23 cellular contexts compared by ENCODE assay signal in genomic region chr6:3603443-3604130, GRCh38.
DNase-seq lines count a peak whose midpoint lies in the region; ATAC-seq and TF ChIP-seq lines count a peak whose summit lies in the region.
"Had no signal": no experiment of that assay in that cellular context is flagged by ENCODE, and none has a peak within 500 bp of the region (broad histone marks: within the 10 kb centered on the region; RNA-seq: fewer than 3 reads in every experiment).

No MANE protein-coding gene starts in this region.

- H3K27me3 ChIP-seq in RWPE2 (ENCODE audit: insufficient read depth, poor library complexity, severe bottlenecking) (no peaks in the 10 kb centered on the region), thymus (ENCODE audit: control insufficient read depth, insufficient read depth) (no peaks in the 10 kb centered on the region), left lung (no peaks in the 10 kb centered on the region)
- H3K27me3 ChIP-seq: SJCRH30, uterus had no signal

- H3K4me3 ChIP-seq in RWPE2 (ENCODE audit: severe bottlenecking) = no peak overlapping the region
- no peak overlapping the region for H3K4me3 ChIP-seq in epithelial cell of esophagus (ENCODE audit: low read length)
- no peak overlapping the region for H3K4me3 ChIP-seq in thymus (ENCODE audit: low read length)
- H3K4me3 ChIP-seq in left lung = no peak overlapping the region
- H3K4me3 ChIP-seq: SJCRH30, uterus had no signal

- no peaks in the 10 kb centered on the region for H3K36me3 Mint-ChIP-seq in activated naive CD8-positive, alpha-beta T cell treated with anti-CD3 and anti-CD28 coated beads, Interleukin-2, amount 10 ng/mL, durations not matched to agents 7 days and 5 days
- H3K36me3 Mint-ChIP-seq in activated naive CD8-positive, alpha-beta T cell treated with anti-CD3 and anti-CD28 coated beads for 36 hours = peaks cover 8% of the 10 kb centered on the region

- H3K4me3 Mint-ChIP-seq in activated naive CD8-positive, alpha-beta T cell treated with anti-CD3 and anti-CD28 coated beads, Interleukin-2, amount 10 ng/mL, durations not matched to agents 7 days and 5 days = no peak overlapping the region
- no peak overlapping the region for H3K4me3 Mint-ChIP-seq in activated naive CD8-positive, alpha-beta T cell treated with anti-CD3 and anti-CD28 coated beads for 36 hours
- H3K4me3 Mint-ChIP-seq: activated T-cell treated with anti-CD3 and anti-CD28 coated beads, Interleukin-2, amount 50 U/mL, for 24 hours; T-helper 1 cell treated with Interleukin-12 subunit alpha and Interleukin-12 subunit beta and Interleukin-4 antibody, amounts not matched to agents 30 μg/mL and 1 μg/mL, for 36 hours had no signal

- H3K27ac Mint-ChIP-seq in activated naive CD8-positive, alpha-beta T cell treated with anti-CD3 and anti-CD28 coated beads, Interleukin-2, amount 10 ng/mL, durations not matched to agents 7 days and 5 days = peak overlapping the region; percentile 17
- H3K27ac Mint-ChIP-seq in activated naive CD8-positive, alpha-beta T cell treated with anti-CD3 and anti-CD28 coated beads for 36 hours = no peak overlapping the region
- H3K27ac Mint-ChIP-seq: activated T-cell treated with anti-CD3 and anti-CD28 coated beads, Interleukin-2, amount 50 U/mL, for 24 hours; T-helper 1 cell treated with Interleukin-12 subunit alpha and Interleukin-12 subunit beta and Interleukin-4 antibody, amounts not matched to agents 30 μg/mL and 1 μg/mL, for 36 hours had no signal

- no peak for TF ChIP-seq CTCF in RWPE2 (IDR thresholded peaks at IDR 0.05; ENCODE audit: poor library complexity, severe bottlenecking)
- no peak for TF ChIP-seq CTCF in epithelial cell of esophagus (IDR thresholded peaks at IDR 0.05; ENCODE audit: insufficient read depth, low read depth, low read length, missing control alignments)
- TF ChIP-seq CTCF in left lung (IDR thresholded peaks at IDR 0.05) = no peak

- peaks cover 7% of the 10 kb centered on the region for H3K4me1 ChIP-seq in RWPE2 (ENCODE audit: insufficient read depth, poor library complexity, severe bottlenecking)
- H3K4me1 ChIP-seq in thymus (ENCODE audit: control insufficient read depth, insufficient read depth, low read length) = peaks cover 12% of the 10 kb centered on the region
- H3K4me1 ChIP-seq in left lung = no peaks in the 10 kb centered on the region
- H3K4me1 ChIP-seq: SJCRH30, uterus had no signal

- DNase-seq in activated naive CD8-positive, alpha-beta T cell treated with anti-CD3 and anti-CD28 coated beads, Interleukin-2, amount 10 ng/mL, durations not matched to agents 7 days and 5 days = no peak
- DNase-seq in activated naive CD8-positive, alpha-beta T cell treated with anti-CD3 and anti-CD28 coated beads for 36 hours = no peak
- no peak for DNase-seq in RWPE2 (ENCODE audit: low spot score)
- DNase-seq in epithelial cell of esophagus (ENCODE audit: low read depth) = peak; percentile 48
- no peak for DNase-seq in stimulated activated naive CD4-positive, alpha-beta T cell treated with Interleukin-2 at 50 U/mL for 16 hours (lab: John Stamatoyannopoulos, UW)
- no peak for DNase-seq in left lung
- DNase-seq: activated CD4-positive, alpha-beta T cell treated with anti-CD3 and anti-CD28 coated beads, Interleukin-2, amount 50 U/mL, for 48 hours; activated naive CD4-positive, alpha-beta T cell treated with anti-CD3 and anti-CD28 coated beads, Interleukin-2, amount 50 U/mL, for 16 hours; activated T-cell treated with anti-CD3 and anti-CD28 coated beads, Interleukin-2, amount 50 U/mL, for 24 hours; C1 segment of cervical spinal cord; KBM-7; NCI-H1930; NCI-H526; OCI-M1; SJCRH30; small intestine; stimulated activated CD4-positive, alpha-beta T cell treated with anti-CD3 and anti-CD28 coated beads, Interleukin-4, amount 100 ng/mL, for 24 hours; uterus had no signal

- 40% methylated on average over 5 of the region's 5 CpGs for WGBS in thymus

- H3K27ac ChIP-seq in RWPE2 (ENCODE audit: poor library complexity, severe bottlenecking) (no peak overlapping the region), thymus (ENCODE audit: low read depth) (peak overlapping the region; percentile 8), left lung (no peak overlapping the region)
- H3K27ac ChIP-seq: HL-60, SJCRH30, uterus had no signal

- intact Hi-C loops in left lung (cut with DNase I) = no loop called here

- no peaks in the 10 kb centered on the region for H3K36me3 ChIP-seq in RWPE2 (ENCODE audit: low read depth)
- no peaks in the 10 kb centered on the region for H3K36me3 ChIP-seq in thymus (ENCODE audit: control insufficient read depth, insufficient read depth)
- no peaks in the 10 kb centered on the region for H3K36me3 ChIP-seq in left lung
- H3K36me3 ChIP-seq: SJCRH30, uterus had no signal

- peaks cover 26% of the 10 kb centered on the region for H3K27me3 Mint-ChIP-seq in activated naive CD8-positive, alpha-beta T cell treated with anti-CD3 and anti-CD28 coated beads, Interleukin-2, amount 10 ng/mL, durations not matched to agents 7 days and 5 days
- H3K27me3 Mint-ChIP-seq in activated naive CD8-positive, alpha-beta T cell treated with anti-CD3 and anti-CD28 coated beads for 36 hours = peaks cover 25% of the 10 kb centered on the region

- peaks cover 10% of the 10 kb centered on the region for H3K9me3 Mint-ChIP-seq in activated naive CD8-positive, alpha-beta T cell treated with anti-CD3 and anti-CD28 coated beads, Interleukin-2, amount 10 ng/mL, durations not matched to agents 7 days and 5 days
- peaks cover 19% of the 10 kb centered on the region for H3K9me3 Mint-ChIP-seq in activated naive CD8-positive, alpha-beta T cell treated with anti-CD3 and anti-CD28 coated beads for 36 hours

- no peak for ATAC-seq in activated naive CD8-positive, alpha-beta T cell treated with anti-CD3 and anti-CD28 coated beads, Interleukin-2, amount 10 ng/mL, durations not matched to agents 7 days and 5 days (ENCODE audit: low read depth)
- peak; percentile 76 for ATAC-seq in RWPE2 (ENCODE audit: low read depth)
- ATAC-seq in GM18502 (IDR thresholded peaks at IDR 0.05; ENCODE audit: poor library complexity, unreplicated experiment) = no peak
- ATAC-seq in left lung = no peak
- ATAC-seq: esophagus mucosa had no signal

- H3K9me3 ChIP-seq in RWPE2 (ENCODE audit: severe bottlenecking) (peaks cover 7% of the 10 kb centered on the region), thymus (ENCODE audit: control insufficient read depth) (no peaks in the 10 kb centered on the region), left lung (peaks cover 0 to 17% of the 10 kb centered on the region in 2 donors)
- H3K9me3 ChIP-seq: SJCRH30, uterus had no signal

- POLR2A ChIA-PET in activated naive CD8-positive, alpha-beta T cell treated with anti-CD3 and anti-CD28 coated beads, Interleukin-2, amount 10 ng/mL, durations not matched to agents 7 days and 5 days (lab: Charles Lee) = no interaction called here

- H3K4me1 Mint-ChIP-seq in activated naive CD8-positive, alpha-beta T cell treated with anti-CD3 and anti-CD28 coated beads, Interleukin-2, amount 10 ng/mL, durations not matched to agents 7 days and 5 days = no peaks in the 10 kb centered on the region
- H3K4me1 Mint-ChIP-seq in activated naive CD8-positive, alpha-beta T cell treated with anti-CD3 and anti-CD28 coated beads for 36 hours = peaks cover 2% of the 10 kb centered on the region
